Comparison of ENCODE assay signal across 18 cellular contexts in the genomic region with DNA sequence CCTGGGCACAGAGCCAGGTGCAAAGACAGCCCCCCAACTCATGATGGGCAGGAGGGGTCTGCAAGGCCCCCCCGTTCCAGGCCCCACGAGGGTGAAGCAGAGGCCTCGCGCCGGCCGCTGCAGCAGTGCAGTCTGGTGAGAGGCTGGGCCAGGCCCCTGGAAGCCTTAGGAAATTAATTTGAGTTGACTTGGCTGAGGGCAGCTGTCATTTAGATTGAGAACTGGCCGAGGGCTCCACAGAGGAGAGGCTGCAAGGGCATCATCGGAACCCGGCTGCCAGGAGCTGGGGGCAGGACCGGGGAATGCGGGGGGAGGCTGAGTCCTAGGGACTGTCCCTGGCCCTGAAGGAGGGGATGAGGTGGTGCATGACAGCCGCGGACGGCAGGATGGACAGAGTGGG.
"Had no signal": no experiment of that assay in that cellular context is flagged by ENCODE, and none has a peak within 500 bp of the region (broad histone marks: within the 10 kb centered on the region; RNA-seq: fewer than 3 reads in every experiment).

No MANE protein-coding gene starts in this region.

- H3K27ac Mint-ChIP-seq: activated B cell treated with CpG ODN at 0.5 μM for 24 hours; activated CD4-positive, alpha-beta memory T cell treated with anti-CD3 and anti-CD28 coated beads for 36 hours; activated naive CD4-positive, alpha-beta T cell treated with anti-CD3 and anti-CD28 coated beads, Interleukin-2, amount 50 U/mL, for 72 hours; activated T-helper 1 cell treated with anti-CD3 and anti-CD28 coated beads, Interleukin-12 subunit alpha, Interleukin-12 subunit beta, Interleukin-2, Interleukin-4 antibody, amounts not matched to agents 30 ng/mL and 10 ng/mL and 1 ng/mL, durations not matched to agents 14 hours and 24 hours and 36 hours; dendritic cell treated with granulocyte-macrophage colony-stimulating factor and Interleukin-4, amounts not matched to agents 40 ng/mL and 50 ng/mL, for 4 days; stimulated activated naive B cell treated with anti-CD40 and anti-IgM and Interleukin-4, amounts not matched to agents 10 μg/mL and 1 μg/mL and 100 μg/mL, for 72 hours; T-cell had no signal

- H3K27me3 ChIP-seq: esophagus squamous epithelium, neutrophil, thyroid gland had no signal

- H3K4me3 ChIP-seq: esophagus squamous epithelium, thyroid gland had no signal

- FAIRE-seq: endothelial cell of umbilical vein, islet of Langerhans had no signal

- H3K27me3 Mint-ChIP-seq: activated B cell treated with CpG ODN at 0.5 μM for 24 hours; activated CD4-positive, alpha-beta memory T cell treated with anti-CD3 and anti-CD28 coated beads for 36 hours; dendritic cell treated with granulocyte-macrophage colony-stimulating factor and Interleukin-4, amounts not matched to agents 40 ng/mL and 50 ng/mL, for 4 days had no signal

- H3K4me1 Mint-ChIP-seq: activated B cell treated with CpG ODN at 0.5 μM for 24 hours, T-cell had no signal

- DNase-seq: activated B cell treated with CpG ODN at 0.5 μM for 24 hours; activated CD4-positive, alpha-beta memory T cell treated with anti-CD3 and anti-CD28 coated beads for 36 hours; activated CD4-positive, alpha-beta T cell treated with anti-CD3 and anti-CD28 coated beads for 4 hours; activated gamma-delta T cell treated with Interleukin-2 at 50 U/mL for 16 hours; activated T-cell treated with anti-CD3 and anti-CD28 coated beads for 4 hours; effector CD8-positive, alpha-beta T cell; esophagus squamous epithelium; left colon; stimulated activated naive B cell treated with anti-CD40 and anti-IgM and Interleukin-4, amounts not matched to agents 10 μg/mL and 1 μg/mL and 100 μg/mL, for 72 hours; T-cell; T-helper 9 cell; thyroid gland had no signal

- H3K4me1 ChIP-seq: thyroid gland had no signal

- H3K36me3 Mint-ChIP-seq: activated CD4-positive, alpha-beta memory T cell treated with anti-CD3 and anti-CD28 coated beads for 36 hours; activated naive CD4-positive, alpha-beta T cell treated with anti-CD3 and anti-CD28 coated beads, Interleukin-2, amount 50 U/mL, for 72 hours; stimulated activated naive B cell treated with anti-CD40 and anti-IgM and Interleukin-4, amounts not matched to agents 10 μg/mL and 1 μg/mL and 100 μg/mL, for 72 hours; T-cell had no signal

- H3K36me3 ChIP-seq: neutrophil, thyroid gland had no signal

- H3K27ac ChIP-seq: neutrophil, thyroid gland had no signal

- H3K9me3 ChIP-seq: esophagus squamous epithelium, neutrophil, thyroid gland had no signal

- H3K9me3 Mint-ChIP-seq: activated B cell treated with CpG ODN at 0.5 μM for 24 hours; activated CD4-positive, alpha-beta memory T cell treated with anti-CD3 and anti-CD28 coated beads for 36 hours; activated naive CD4-positive, alpha-beta T cell treated with anti-CD3 and anti-CD28 coated beads, Interleukin-2, amount 50 U/mL, for 72 hours; activated T-helper 1 cell treated with anti-CD3 and anti-CD28 coated beads, Interleukin-12 subunit alpha, Interleukin-12 subunit beta, Interleukin-2, Interleukin-4 antibody, amounts not matched to agents 30 ng/mL and 10 ng/mL and 1 ng/mL, durations not matched to agents 14 hours and 24 hours and 36 hours; dendritic cell treated with granulocyte-macrophage colony-stimulating factor and Interleukin-4, amounts not matched to agents 40 ng/mL and 50 ng/mL, for 4 days; stimulated activated naive B cell treated with anti-CD40 and anti-IgM and Interleukin-4, amounts not matched to agents 10 μg/mL and 1 μg/mL and 100 μg/mL, for 72 hours; T-cell had no signal

- ATAC-seq: activated naive CD4-positive, alpha-beta T cell treated with anti-CD3 and anti-CD28 coated beads, Interleukin-2, amount 50 U/mL, for 72 hours; left colon; stimulated activated naive B cell treated with anti-CD40 and anti-IgM and Interleukin-4, amounts not matched to agents 10 μg/mL and 1 μg/mL and 100 μg/mL, for 72 hours; T-cell had no signal

- H3K4me3 Mint-ChIP-seq: activated B cell treated with CpG ODN at 0.5 μM for 24 hours; activated CD4-positive, alpha-beta memory T cell treated with anti-CD3 and anti-CD28 coated beads for 36 hours; activated T-helper 1 cell treated with anti-CD3 and anti-CD28 coated beads, Interleukin-12 subunit alpha, Interleukin-12 subunit beta, Interleukin-2, Interleukin-4 antibody, amounts not matched to agents 30 ng/mL and 10 ng/mL and 1 ng/mL, durations not matched to agents 14 hours and 24 hours and 36 hours; dendritic cell treated with granulocyte-macrophage colony-stimulating factor and Interleukin-4, amounts not matched to agents 40 ng/mL and 50 ng/mL, for 4 days; stimulated activated naive B cell treated with anti-CD40 and anti-IgM and Interleukin-4, amounts not matched to agents 10 μg/mL and 1 μg/mL and 100 μg/mL, for 72 hours; T-cell had no signal
